27 cellular contexts compared by ENCODE assay signal in the genomic region with DNA sequence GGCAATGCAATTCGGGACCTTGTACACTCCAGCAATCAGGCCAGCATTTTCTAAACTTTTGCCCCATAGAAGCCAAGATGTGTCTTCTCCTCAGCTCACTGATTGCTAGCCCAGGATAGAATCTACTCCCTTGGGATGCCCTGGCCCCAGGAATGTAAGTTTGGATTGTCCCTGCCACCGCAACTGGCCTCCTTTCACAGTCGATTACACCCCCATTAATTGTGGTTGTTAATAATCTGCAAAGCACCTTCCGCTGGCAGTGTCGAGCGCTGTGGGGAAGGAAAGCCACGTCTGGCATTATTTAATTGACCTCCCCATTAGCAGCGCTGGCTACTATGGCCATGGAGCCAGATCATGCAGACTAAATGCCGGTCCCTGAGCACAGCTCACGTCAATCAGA.
"Had no signal": no experiment of that assay in that cellular context is flagged by ENCODE, and none has a peak within 500 bp of the region (broad histone marks: within the 10 kb centered on the region; RNA-seq: fewer than 3 reads in every experiment).

No MANE protein-coding gene starts in this region.

- ATAC-seq: activated CD4-positive, alpha-beta T cell treated with anti-CD3 and anti-CD28 coated beads for 36 hours; activated CD8-positive, alpha-beta memory T cell treated with anti-CD3 and anti-CD28 coated beads, Interleukin-2, amount 10 ng/mL, durations not matched to agents 7 days and 5 days; activated CD8-positive, alpha-beta T cell treated with anti-CD3 and anti-CD28 coated beads, Interleukin-2, amount 10 ng/mL, durations not matched to agents 7 days and 5 days; activated naive CD8-positive, alpha-beta T cell treated with anti-CD3 and anti-CD28 coated beads, Interleukin-2, amount 50 U/mL, for 24 hours; esophagus mucosa had no signal

- DNase-seq: activated CD4-positive, alpha-beta memory T cell treated with anti-CD3 and anti-CD28 coated beads for 36 hours; activated CD4-positive, alpha-beta T cell treated with anti-CD3 and anti-CD28 coated beads for 36 hours; activated CD4-positive, alpha-beta T cell treated with anti-CD3 and anti-CD28 coated beads, Interleukin-2, amount 10 ng/mL, durations not matched to agents 24 days and 14 days; activated CD4-positive, CD25-positive, alpha-beta regulatory T cell; activated CD4-positive, CD25-positive, alpha-beta regulatory T cell treated with anti-CD3 and anti-CD28 coated beads, Interleukin-2, amount 50 U/mL, for 72 hours; activated CD8-positive, alpha-beta memory T cell treated with anti-CD3 and anti-CD28 coated beads, Interleukin-2, amount 10 ng/mL, durations not matched to agents 7 days and 5 days; activated CD8-positive, alpha-beta memory T cell treated with anti-CD3 and anti-CD28 coated beads, Interleukin-2, amount 50 U/mL, for 4 hours; activated CD8-positive, alpha-beta T cell treated with anti-CD3 and anti-CD28 coated beads, Interleukin-2, amount 10 ng/mL, durations not matched to agents 7 days and 5 days; activated effector memory CD4-positive, alpha-beta T cell treated with anti-CD3 and anti-CD28 coated beads, Interleukin-2, amount 50 U/mL, for 16 hours; activated naive CD4-positive, alpha-beta T cell treated with anti-CD3 and anti-CD28 coated beads for 36 hours; activated naive CD8-positive, alpha-beta T cell treated with anti-CD3 and anti-CD28 coated beads for 36 hours; activated naive CD8-positive, alpha-beta T cell treated with anti-CD3 and anti-CD28 coated beads, Interleukin-2, amount 50 U/mL, for 24 hours; activated T-cell treated with anti-CD3 and anti-CD28 coated beads, Interleukin-2, amount 50 U/mL, for 1 hour; activated T-cell treated with anti-CD3 and anti-CD28 coated beads, Interleukin-2, amount 50 U/mL, for 48 hours; adrenal gland; amygdala; aorta; brain microvascular endothelial cell; dorsolateral prefrontal cortex; effector memory CD4-positive, alpha-beta T cell; endodermal cell; foreskin fibroblast; T-helper 2 cell had no signal

- H3K27ac ChIP-seq: adrenal gland, brain microvascular endothelial cell, coronary artery, dorsolateral prefrontal cortex had no signal

- H3K4me1 ChIP-seq: adrenal gland had no signal

- H3K36me3 ChIP-seq: adrenal gland, brain microvascular endothelial cell had no signal

- FAIRE-seq: bronchial epithelial cell, frontal cortex had no signal

- H3K27me3 ChIP-seq: adrenal gland, brain microvascular endothelial cell had no signal

- H3K9me3 ChIP-seq: adrenal gland had no signal

- H3K4me3 ChIP-seq: adrenal gland, coronary artery, dorsolateral prefrontal cortex had no signal
